1 cellular context compared by ENCODE assay signal in the genomic region with DNA sequence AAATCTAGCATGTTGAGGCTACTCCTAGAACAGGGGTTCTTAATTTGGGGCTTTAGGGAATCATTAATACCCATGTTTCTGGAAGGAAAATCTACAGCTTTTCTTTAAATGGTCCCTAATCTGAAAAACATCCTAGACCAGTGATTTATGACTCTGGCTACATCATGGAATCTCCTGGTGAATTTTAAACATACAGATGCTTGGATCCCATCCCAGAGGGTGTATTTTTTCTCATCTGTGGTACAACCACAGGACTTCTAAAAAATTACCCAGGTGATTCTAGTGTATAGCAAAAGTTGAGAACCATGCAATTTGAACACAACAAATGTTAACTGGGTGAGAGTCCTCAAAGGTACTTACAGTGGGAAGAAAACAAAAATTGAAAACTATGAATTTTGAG.
TF ChIP-seq lines count a peak whose summit lies in the region.

No MANE protein-coding gene starts in this region.

TF ChIP-seq in K562, 482 proteins besides CTCF, POLR2A, EP300 and RAD21 (continued from another document):
- TF ChIP-seq, protein P1, sequence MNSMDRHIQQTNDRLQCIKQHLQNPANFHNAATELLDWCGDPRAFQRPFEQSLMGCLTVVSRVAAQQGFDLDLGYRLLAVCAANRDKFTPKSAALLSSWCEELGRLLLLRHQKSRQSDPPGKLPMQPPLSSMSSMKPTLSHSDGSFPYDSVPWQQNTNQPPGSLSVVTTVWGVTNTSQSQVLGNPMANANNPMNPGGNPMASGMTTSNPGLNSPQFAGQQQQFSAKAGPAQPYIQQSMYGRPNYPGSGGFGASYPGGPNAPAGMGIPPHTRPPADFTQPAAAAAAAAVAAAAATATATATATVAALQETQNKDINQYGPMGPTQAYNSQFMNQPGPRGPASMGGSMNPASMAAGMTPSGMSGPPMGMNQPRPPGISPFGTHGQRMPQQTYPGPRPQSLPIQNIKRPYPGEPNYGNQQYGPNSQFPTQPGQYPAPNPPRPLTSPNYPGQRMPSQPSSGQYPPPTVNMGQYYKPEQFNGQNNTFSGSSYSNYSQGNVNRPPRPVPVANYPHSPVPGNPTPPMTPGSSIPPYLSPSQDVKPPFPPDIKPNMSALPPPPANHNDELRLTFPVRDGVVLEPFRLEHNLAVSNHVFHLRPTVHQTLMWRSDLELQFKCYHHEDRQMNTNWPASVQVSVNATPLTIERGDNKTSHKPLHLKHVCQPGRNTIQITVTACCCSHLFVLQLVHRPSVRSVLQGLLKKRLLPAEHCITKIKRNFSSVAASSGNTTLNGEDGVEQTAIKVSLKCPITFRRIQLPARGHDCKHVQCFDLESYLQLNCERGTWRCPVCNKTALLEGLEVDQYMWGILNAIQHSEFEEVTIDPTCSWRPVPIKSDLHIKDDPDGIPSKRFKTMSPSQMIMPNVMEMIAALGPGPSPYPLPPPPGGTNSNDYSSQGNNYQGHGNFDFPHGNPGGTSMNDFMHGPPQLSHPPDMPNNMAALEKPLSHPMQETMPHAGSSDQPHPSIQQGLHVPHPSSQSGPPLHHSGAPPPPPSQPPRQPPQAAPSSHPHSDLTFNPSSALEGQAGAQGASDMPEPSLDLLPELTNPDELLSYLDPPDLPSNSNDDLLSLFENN (IDR thresholded peaks at IDR 0.05; ENCODE audit: low read depth in 2 of 2, low read length in 2 of 2) = no peak
- TF ChIP-seq MEIS2 (IDR thresholded peaks at IDR 0.05; ENCODE audit: partially characterized antibody) = peak; percentile 73
- TF ChIP-seq ADNP (tag; IDR thresholded peaks at IDR 0.05) = no peak
- TF ChIP-seq NUFIP1 (IDR thresholded peaks at IDR 0.05; ENCODE audit: partially characterized antibody) = no peak
- TF ChIP-seq EGR1 (conservative IDR thresholded peaks at IDR 0.05) = no peak
- TF ChIP-seq ZNF354B (CRISPR knock-in tag; IDR thresholded peaks at IDR 0.05) = no peak
- TF ChIP-seq HIVEP1 (CRISPR knock-in tag; IDR thresholded peaks at IDR 0.05) = no peak
- TF ChIP-seq, protein P2, sequence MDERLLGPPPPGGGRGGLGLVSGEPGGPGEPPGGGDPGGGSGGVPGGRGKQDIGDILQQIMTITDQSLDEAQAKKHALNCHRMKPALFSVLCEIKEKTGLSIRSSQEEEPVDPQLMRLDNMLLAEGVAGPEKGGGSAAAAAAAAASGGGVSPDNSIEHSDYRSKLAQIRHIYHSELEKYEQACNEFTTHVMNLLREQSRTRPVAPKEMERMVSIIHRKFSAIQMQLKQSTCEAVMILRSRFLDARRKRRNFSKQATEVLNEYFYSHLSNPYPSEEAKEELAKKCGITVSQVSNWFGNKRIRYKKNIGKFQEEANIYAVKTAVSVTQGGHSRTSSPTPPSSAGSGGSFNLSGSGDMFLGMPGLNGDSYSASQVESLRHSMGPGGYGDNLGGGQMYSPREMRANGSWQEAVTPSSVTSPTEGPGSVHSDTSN (CRISPR knock-in tag; IDR thresholded peaks at IDR 0.05; ENCODE audit: low read depth) = no peak
- TF ChIP-seq, protein P2 (tag; conservative IDR thresholded peaks at IDR 0.05; ENCODE audit: low read depth) = peak; percentile 42; the same call in 1 of the 2 replicates
- no peak for TF ChIP-seq TBL1XR1 (IDR thresholded peaks at IDR 0.05; ENCODE audit: low read length in 2 of 2)
- TF ChIP-seq, protein P3, sequence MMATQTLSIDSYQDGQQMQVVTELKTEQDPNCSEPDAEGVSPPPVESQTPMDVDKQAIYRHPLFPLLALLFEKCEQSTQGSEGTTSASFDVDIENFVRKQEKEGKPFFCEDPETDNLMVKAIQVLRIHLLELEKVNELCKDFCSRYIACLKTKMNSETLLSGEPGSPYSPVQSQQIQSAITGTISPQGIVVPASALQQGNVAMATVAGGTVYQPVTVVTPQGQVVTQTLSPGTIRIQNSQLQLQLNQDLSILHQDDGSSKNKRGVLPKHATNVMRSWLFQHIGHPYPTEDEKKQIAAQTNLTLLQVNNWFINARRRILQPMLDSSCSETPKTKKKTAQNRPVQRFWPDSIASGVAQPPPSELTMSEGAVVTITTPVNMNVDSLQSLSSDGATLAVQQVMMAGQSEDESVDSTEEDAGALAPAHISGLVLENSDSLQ (IDR thresholded peaks at IDR 0.05) = peak; percentile 47
- no peak for TF ChIP-seq SUPT5H (IDR thresholded peaks at IDR 0.05)
